In genomic region chr7:151399305-151399601, GRCh38 we compare ENCODE assay signal across 1 cellular context.
TF ChIP-seq lines count a peak whose summit lies in the region.

No MANE protein-coding gene starts in this region.

TF ChIP-seq in HepG2, 621 proteins besides CTCF, POLR2A, EP300 and RAD21:
- no peak for TF ChIP-seq PCBP2 (optimal IDR thresholded peaks at IDR 0.05; ENCODE audit: low read depth, low read length, poor library complexity, severe bottlenecking)
- TF ChIP-seq BCLAF1 (IDR thresholded peaks at IDR 0.05): no peak
- no peak for TF ChIP-seq RELA (CRISPR knock-in tag; IDR thresholded peaks at IDR 0.05)
- no peak for TF ChIP-seq ZNF3 (CRISPR knock-in tag; IDR thresholded peaks at IDR 0.05)
- no peak for TF ChIP-seq CERS6 (CRISPR knock-in tag; IDR thresholded peaks at IDR 0.05)
- TF ChIP-seq ZBTB33 (CRISPR knock-in tag; IDR thresholded peaks at IDR 0.05): no peak
- TF ChIP-seq SATB2 (CRISPR knock-in tag; IDR thresholded peaks at IDR 0.05): no peak
- TF ChIP-seq GATAD1 (CRISPR knock-in tag; IDR thresholded peaks at IDR 0.05): no peak
- no peak for TF ChIP-seq ZFP41 (CRISPR knock-in tag; IDR thresholded peaks at IDR 0.05; ENCODE audit: borderline replicate concordance)
- TF ChIP-seq CBX2 (IDR thresholded peaks at IDR 0.05; ENCODE audit: low read depth, low read length): no peak
- TF ChIP-seq CBX2 (CRISPR knock-in tag; IDR thresholded peaks at IDR 0.05; ENCODE audit: low read depth): no peak
- TF ChIP-seq FOXM1 (CRISPR knock-in tag; IDR thresholded peaks at IDR 0.05): no peak
TF ChIP-seq in HepG2: peak in this region for 0.
